In genomic region chr6:96304997-96305396, GRCh38 we compare ENCODE assay signal across 1 cellular context.
TF ChIP-seq lines count a peak whose summit lies in the region.

No MANE protein-coding gene starts in this region.

TF ChIP-seq in HCT116, 20 proteins besides CTCF, POLR2A, EP300 and RAD21 (continued from another document):
- no peak for TF ChIP-seq REST (IDR thresholded peaks at IDR 0.05; ENCODE audit: low read depth)
- TF ChIP-seq EGR1 (IDR thresholded peaks at IDR 0.05; ENCODE audit: low read depth): no peak
TF ChIP-seq in HCT116: peak in this region for 0.
